ENCODE assay signal across 8 cellular contexts in genomic region chr3:172751188-172751571, GRCh38. TPM values are rescaled to one million over a fixed set of nuclear protein-coding genes. Genes with fewer than 3 reads are reported as not detected.
DNase-seq lines count a peak whose midpoint lies in the region; ATAC-seq and TF ChIP-seq lines count a peak whose summit lies in the region.

No MANE protein-coding gene starts in this region.

- TF ChIP-seq CTCF in GM23338 (conservative IDR thresholded peaks at IDR 0.05; ENCODE audit: low read depth in 2 of 2) = no peak

- H3K36me3 Mint-ChIP-seq in GM23338 (ENCODE audit: low read depth) = peaks cover 32% of the 10 kb centered on the region
- no peaks in the 10 kb centered on the region for H3K36me3 Mint-ChIP-seq in stimulated activated naive B cell treated with anti-CD40 and anti-IgM and Interleukin-4, amounts not matched to agents 10 μg/mL and 1 μg/mL and 100 μg/mL, for 72 hours

- no peaks in the 10 kb centered on the region for H3K27me3 ChIP-seq in GM23338 (ENCODE audit: insufficient read depth)

- peak overlapping the region; percentile 87 for H3K4me2 ChIP-seq in GM23338

- peaks cover 2% of the 10 kb centered on the region for H3K27me3 Mint-ChIP-seq in GM23338 (ENCODE audit: insufficient read depth, low read depth, poor library complexity)
- no peaks in the 10 kb centered on the region for H3K27me3 Mint-ChIP-seq in stimulated activated naive B cell treated with anti-CD40 and anti-IgM and Interleukin-4, amounts not matched to agents 10 μg/mL and 1 μg/mL and 100 μg/mL, for 72 hours

- peak overlapping the region; percentile 92 for H3K4me3 Mint-ChIP-seq in GM23338
- H3K4me3 Mint-ChIP-seq in stimulated activated naive B cell treated with anti-CD40 and anti-IgM and Interleukin-4, amounts not matched to agents 10 μg/mL and 1 μg/mL and 100 μg/mL, for 72 hours = peak overlapping the region; percentile 85 to 95

- peaks cover 15% of the 10 kb centered on the region for H4K20me1 ChIP-seq in GM23338 (replicated peaks; ENCODE audit: insufficient read depth)

- peaks cover 53% of the 10 kb centered on the region for H3K79me2 ChIP-seq in GM23338 (replicated peaks; ENCODE audit: insufficient read depth)

- no peaks in the 10 kb centered on the region for H3K9me3 Mint-ChIP-seq in GM23338
- H3K9me3 Mint-ChIP-seq in stimulated activated naive B cell treated with anti-CD40 and anti-IgM and Interleukin-4, amounts not matched to agents 10 μg/mL and 1 μg/mL and 100 μg/mL, for 72 hours = no peaks in the 10 kb centered on the region

- peaks cover 18% of the 10 kb centered on the region for H3K36me3 ChIP-seq in GM23338 (ENCODE audit: insufficient read depth)

- H3K4me1 Mint-ChIP-seq in GM23338 = peaks cover 31% of the 10 kb centered on the region
- H3K4me1 Mint-ChIP-seq in stimulated activated naive B cell treated with anti-CD40 and anti-IgM and Interleukin-4, amounts not matched to agents 10 μg/mL and 1 μg/mL and 100 μg/mL, for 72 hours = peaks cover 4 to 7% of the 10 kb centered on the region in 2 donors

- H3F3A ChIP-seq in GM23338 (replicated peaks; ENCODE audit: low read depth) = no peaks in the 10 kb centered on the region

- H2AFZ ChIP-seq in GM23338 = no peak overlapping the region

- DNase-seq in NCI-H510A treated with DMSO at 0.1 percent for 48 hours (lab: John Stamatoyannopoulos, UW) (peak; percentile 17), NCI-H510A (lab: John Stamatoyannopoulos, UW) (no peak), GM23338 (ENCODE audit: low spot score) (no peak), NCI-H2107 (lab: John Stamatoyannopoulos, UW) (peak; percentile 53), inferior parietal cortex (ENCODE audit: extremely low spot score) (peak; percentile 13), epidermal melanocyte (ENCODE audit: insufficient read length, low spot score) (no peak)
- DNase-seq in stimulated activated naive B cell treated with anti-CD40 and anti-IgM and Interleukin-4, amounts not matched to agents 10 μg/mL and 1 μg/mL and 100 μg/mL, for 72 hours = no peak

- H3K4me3 ChIP-seq in GM23338 = peak overlapping the region; percentile 72

- H3K27ac ChIP-seq in GM23338 (ENCODE audit: low read depth) (peak overlapping the region; percentile 76), angular gyrus (ENCODE audit: low read depth, low read length) (peak overlapping the region; percentile 48)

- peak overlapping the region; percentile 99 for H3K27ac Mint-ChIP-seq in GM23338
- peak overlapping the region; percentile 96 for H3K27ac Mint-ChIP-seq in stimulated activated naive B cell treated with anti-CD40 and anti-IgM and Interleukin-4, amounts not matched to agents 10 μg/mL and 1 μg/mL and 100 μg/mL, for 72 hours

- H3K4me1 ChIP-seq in GM23338 (ENCODE audit: insufficient read depth) = peaks cover 26% of the 10 kb centered on the region

- H3K9me2 ChIP-seq in GM23338 (ENCODE audit: insufficient read depth) = no peaks in the 10 kb centered on the region

- ATAC-seq in GM23338 = peak; percentile 23
- no peak for ATAC-seq in stimulated activated naive B cell treated with anti-CD40 and anti-IgM and Interleukin-4, amounts not matched to agents 10 μg/mL and 1 μg/mL and 100 μg/mL, for 72 hours (replicated peaks)

TF ChIP-seq in GM23338, 12 proteins besides CTCF, POLR2A, EP300 and RAD21 (continues in another document):
- TF ChIP-seq ZNF331 (CRISPR knock-in tag; IDR thresholded peaks at IDR 0.05; ENCODE audit: low read depth) (no peak), ZNF462 (CRISPR knock-in tag; IDR thresholded peaks at IDR 0.05) (no peak), EZH2phosphoT487 (IDR thresholded peaks at IDR 0.05; ENCODE audit: unreplicated experiment) (no peak), STAT1 (IDR thresholded peaks at IDR 0.05; ENCODE audit: unreplicated experiment) (no peak), REST (IDR thresholded peaks at IDR 0.05; ENCODE audit: unreplicated experiment) (no peak), ZNF114 (CRISPR knock-in tag; IDR thresholded peaks at IDR 0.05) (no peak)

RNA-seq across cellular contexts. Expression of gene ECT2, which starts 0.7 kb away (rescaled TPM):
- 96.9 and 102 TPM in 2 replicates for total RNA-seq in GM23338 (2014; rRNA removed; shearing (Covaris generic))
- polyA plus RNA-seq in GM23338 (2016; fragmentation: Nextera tagmentation; extraction: Ambion mirVana) = 94.2 and 111 TPM in 2 replicates

RNA-seq across cellular contexts. Expression of gene NCEH1, which starts 40.3 kb away (rescaled TPM):
- 4.2 and 4.9 TPM in 2 replicates for total RNA-seq in GM23338 (2014; rRNA removed; shearing (Covaris generic))
- 1.5 and 1.8 TPM in 2 replicates for polyA plus RNA-seq in GM23338 (2016; fragmentation: Nextera tagmentation; extraction: Ambion mirVana)

Comparison
In these comparisons a context has a peak if more than half of its experiments do, and no peak if none do; other contexts are left out.
1. DNase-seq: peak in NCI-H510A treated with DMSO at 0.1 percent for 48 hours (single experiment), NCI-H2107 (single experiment) and inferior parietal cortex (single experiment); none in NCI-H510A (single experiment), GM23338 (single experiment), stimulated activated naive B cell treated with anti-CD40 and anti-IgM and Interleukin-4, amounts not matched to agents 10 μg/mL and 1 μg/mL and 100 μg/mL, for 72 hours (single experiment) and epidermal melanocyte (single experiment).